26 cellular contexts compared by ENCODE assay signal in the genomic region with DNA sequence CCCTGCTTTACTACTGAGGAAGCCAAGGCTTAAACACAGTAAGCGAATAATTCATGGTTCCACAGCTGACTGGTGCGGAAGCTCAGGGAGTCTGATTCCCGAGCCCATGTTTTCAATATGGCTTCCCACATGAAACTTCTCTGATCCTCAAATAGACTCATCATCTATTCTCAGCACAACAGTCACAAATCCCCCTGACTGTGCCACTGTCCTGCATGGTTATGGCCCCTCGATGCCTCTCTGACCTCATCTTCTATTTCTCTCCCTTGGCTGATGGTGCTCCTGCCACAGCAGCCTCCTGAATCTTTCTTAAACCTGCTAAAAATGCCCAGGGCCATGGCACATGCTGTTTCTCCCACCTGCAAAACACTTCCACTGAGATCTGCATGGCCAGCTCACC. TPM values are rescaled to one million over a fixed set of nuclear protein-coding genes. Genes with fewer than 3 reads are reported as not detected.
"Had no signal": no experiment of that assay in that cellular context is flagged by ENCODE, and none has a peak within 500 bp of the region (broad histone marks: within the 10 kb centered on the region; RNA-seq: fewer than 3 reads in every experiment).

No MANE protein-coding gene starts in this region.

- DNase-seq: activated CD4-positive, alpha-beta memory T cell treated with anti-CD3 and anti-CD28 coated beads for 36 hours; activated CD4-positive, alpha-beta T cell treated with anti-CD3 and anti-CD28 coated beads, Interleukin-2, amount 10 ng/mL, durations not matched to agents 24 days and 14 days; activated CD4-positive, CD25-positive, alpha-beta regulatory T cell treated with anti-CD3 and anti-CD28 coated beads, Interleukin-2, amount 50 U/mL, for 72 hours; activated CD8-positive, alpha-beta memory T cell treated with anti-CD3 and anti-CD28 coated beads, Interleukin-2, amount 50 U/mL, for 48 hours; activated gamma-delta T cell; activated naive CD4-positive, alpha-beta T cell treated with anti-CD3 and anti-CD28 coated beads, Interleukin-2, amount 10 ng/mL, durations not matched to agents 7 days and 5 days; activated T-cell treated with anti-CD3 and anti-CD28 coated beads, Interleukin-2, amount 50 U/mL, for 24 hours; amniotic stem cell; caudate nucleus; cortex of kidney; effector memory CD8-positive, alpha-beta T cell; foreskin fibroblast; head of caudate nucleus; hippocampal formation; left cardiac atrium; mammary epithelial cell; naive thymus-derived CD4-positive, alpha-beta T cell; right lobe of liver; stimulated activated CD4-positive, alpha-beta T cell treated with anti-CD3 and anti-CD28 coated beads, Interleukin-2, amount 100 ng/mL, for 24 hours; stimulated activated naive CD4-positive, alpha-beta T cell; T-helper 17 cell; T1000; WERI-Rb-1 had no signal

- H3K9me3 ChIP-seq: right lobe of liver, tibial nerve had no signal

- H3K27me3 ChIP-seq: right lobe of liver, tibial nerve had no signal

- H3K36me3 Mint-ChIP-seq: activated CD4-positive, alpha-beta memory T cell treated with anti-CD3 and anti-CD28 coated beads for 36 hours; activated naive CD4-positive, alpha-beta T cell treated with anti-CD3 and anti-CD28 coated beads, Interleukin-2, amount 10 ng/mL, durations not matched to agents 7 days and 5 days had no signal

- H3K27me3 Mint-ChIP-seq: activated CD4-positive, alpha-beta memory T cell treated with anti-CD3 and anti-CD28 coated beads for 36 hours; activated T-cell treated with anti-CD3 and anti-CD28 coated beads, Interleukin-2, amount 50 U/mL, for 24 hours had no signal

- H3K36me3 ChIP-seq: right lobe of liver, tibial nerve, WERI-Rb-1 had no signal

- ATAC-seq: effector memory CD8-positive, alpha-beta T cell; left cardiac atrium; right lobe of liver; T-helper 17 cell had no signal

- H3K4me1 Mint-ChIP-seq: activated CD4-positive, alpha-beta T cell treated with anti-CD3 and anti-CD28 coated beads, Interleukin-2, amount 10 ng/mL, durations not matched to agents 24 days and 14 days; activated naive CD4-positive, alpha-beta T cell treated with anti-CD3 and anti-CD28 coated beads, Interleukin-2, amount 10 ng/mL, durations not matched to agents 7 days and 5 days had no signal

- H3K4me3 Mint-ChIP-seq: activated CD4-positive, alpha-beta memory T cell treated with anti-CD3 and anti-CD28 coated beads for 36 hours; activated CD4-positive, alpha-beta T cell treated with anti-CD3 and anti-CD28 coated beads, Interleukin-2, amount 10 ng/mL, durations not matched to agents 24 days and 14 days; activated naive CD4-positive, alpha-beta T cell treated with anti-CD3 and anti-CD28 coated beads, Interleukin-2, amount 10 ng/mL, durations not matched to agents 7 days and 5 days; activated T-cell treated with anti-CD3 and anti-CD28 coated beads, Interleukin-2, amount 50 U/mL, for 24 hours; effector memory CD8-positive, alpha-beta T cell; mesothelial cell of epicardium; naive thymus-derived CD4-positive, alpha-beta T cell; T-helper 17 cell had no signal

- H3K4me1 ChIP-seq: right lobe of liver had no signal

- H3K27ac ChIP-seq: right lobe of liver, tibial nerve, WERI-Rb-1 had no signal

- H3K4me3 ChIP-seq: right lobe of liver, tibial nerve had no signal

- H3K27ac Mint-ChIP-seq: activated CD4-positive, alpha-beta memory T cell treated with anti-CD3 and anti-CD28 coated beads for 36 hours; activated CD4-positive, alpha-beta T cell treated with anti-CD3 and anti-CD28 coated beads, Interleukin-2, amount 10 ng/mL, durations not matched to agents 24 days and 14 days; activated naive CD4-positive, alpha-beta T cell treated with anti-CD3 and anti-CD28 coated beads, Interleukin-2, amount 10 ng/mL, durations not matched to agents 7 days and 5 days; activated T-cell treated with anti-CD3 and anti-CD28 coated beads, Interleukin-2, amount 50 U/mL, for 24 hours; effector memory CD8-positive, alpha-beta T cell; mesothelial cell of epicardium; naive thymus-derived CD4-positive, alpha-beta T cell; T-helper 17 cell had no signal

- H3K9me3 Mint-ChIP-seq: activated CD4-positive, alpha-beta memory T cell treated with anti-CD3 and anti-CD28 coated beads for 36 hours; activated CD4-positive, alpha-beta T cell treated with anti-CD3 and anti-CD28 coated beads, Interleukin-2, amount 10 ng/mL, durations not matched to agents 24 days and 14 days; activated naive CD4-positive, alpha-beta T cell treated with anti-CD3 and anti-CD28 coated beads, Interleukin-2, amount 10 ng/mL, durations not matched to agents 7 days and 5 days; activated T-cell treated with anti-CD3 and anti-CD28 coated beads, Interleukin-2, amount 50 U/mL, for 24 hours; effector memory CD8-positive, alpha-beta T cell; mesothelial cell of epicardium; naive thymus-derived CD4-positive, alpha-beta T cell had no signal

RNA-seq across cellular contexts. Expression of gene SRGAP3, which starts 43.2 kb away (rescaled TPM):
- total RNA-seq: endothelial cell of umbilical vein had no signal
